ENCODE assay signal across 28 cellular contexts in genomic region chr4:61889117-61889516, GRCh38.
"Had no signal": no experiment of that assay in that cellular context is flagged by ENCODE, and none has a peak within 500 bp of the region (broad histone marks: within the 10 kb centered on the region; RNA-seq: fewer than 3 reads in every experiment).

No MANE protein-coding gene starts in this region.

- H3K36me3 Mint-ChIP-seq: stimulated activated effector memory CD8-positive, alpha-beta T cell treated with anti-CD3 and anti-CD28 coated beads, Interleukin-12 subunit alpha, Interleukin-12 subunit beta, amount 100 ng/mL, for 72 hours; stimulated activated memory B cell treated with anti-CD40 and anti-IgM and Interleukin-4, amounts not matched to agents 10 μg/mL and 1 μg/mL and 100 μg/mL, for 72 hours; stimulated activated naive B cell treated with anti-CD40 and anti-IgM and Interleukin-4, amounts not matched to agents 10 μg/mL and 1 μg/mL and 100 μg/mL, for 72 hours; type B pancreatic cell had no signal

- H3K4me1 Mint-ChIP-seq: stimulated activated effector memory CD8-positive, alpha-beta T cell treated with anti-CD3 and anti-CD28 coated beads, Interleukin-12 subunit alpha, Interleukin-12 subunit beta, amount 100 ng/mL, for 72 hours; stimulated activated memory B cell treated with anti-CD40 and anti-IgM and Interleukin-4, amounts not matched to agents 10 μg/mL and 1 μg/mL and 100 μg/mL, for 72 hours; stimulated activated naive B cell treated with anti-CD40 and anti-IgM and Interleukin-4, amounts not matched to agents 10 μg/mL and 1 μg/mL and 100 μg/mL, for 72 hours; stimulated activated naive CD8-positive, alpha-beta T cell treated with anti-CD3 and anti-CD28 coated beads, Interleukin-15, amount 100 ng/mL, for 72 hours had no signal

- ATAC-seq: stimulated activated effector memory CD8-positive, alpha-beta T cell treated with anti-CD3 and anti-CD28 coated beads, Interleukin-12 subunit alpha, Interleukin-12 subunit beta, amount 100 ng/mL, for 72 hours; stimulated activated memory B cell treated with anti-CD40 and anti-IgM and Interleukin-4, amounts not matched to agents 10 μg/mL and 1 μg/mL and 100 μg/mL, for 72 hours; stimulated activated naive B cell treated with anti-CD40 and anti-IgM and Interleukin-4, amounts not matched to agents 10 μg/mL and 1 μg/mL and 100 μg/mL, for 72 hours; stimulated activated naive CD8-positive, alpha-beta T cell treated with anti-CD3 and anti-CD28 coated beads, Interleukin-15, amount 100 ng/mL, for 72 hours; stimulated activated naive CD8-positive, alpha-beta T cell treated with anti-CD3 and anti-CD28 coated beads, Interleukin-15, Interleukin-2, amounts not matched to agents 100 U/mL and 50 U/mL, for 24 hours; upper lobe of right lung had no signal

- H3K4me1 ChIP-seq: stomach, suprapubic skin, testis, upper lobe of left lung, upper lobe of right lung, uterus, vagina had no signal

- H3K36me3 ChIP-seq: stomach, suprapubic skin, thoracic aorta, tibial artery, transverse colon, upper lobe of left lung, upper lobe of right lung, uterus, vagina had no signal

- H3K9me3 Mint-ChIP-seq: stimulated activated memory B cell treated with anti-CD40 and anti-IgM and Interleukin-4, amounts not matched to agents 10 μg/mL and 1 μg/mL and 100 μg/mL, for 72 hours; type B pancreatic cell had no signal

- H3K9me3 ChIP-seq: stomach, suprapubic skin, testis, thoracic aorta, tibial artery, tibial nerve, transverse colon, upper lobe of left lung, upper lobe of right lung, uterus, vagina had no signal

- FAIRE-seq: urothelium cell line had no signal

- H3K27ac Mint-ChIP-seq: stimulated activated effector memory CD8-positive, alpha-beta T cell treated with anti-CD3 and anti-CD28 coated beads, Interleukin-12 subunit alpha, Interleukin-12 subunit beta, amount 100 ng/mL, for 72 hours; stimulated activated memory B cell treated with anti-CD40 and anti-IgM and Interleukin-4, amounts not matched to agents 10 μg/mL and 1 μg/mL and 100 μg/mL, for 72 hours; stimulated activated naive B cell treated with anti-CD40 and anti-IgM and Interleukin-4, amounts not matched to agents 10 μg/mL and 1 μg/mL and 100 μg/mL, for 72 hours; stimulated activated naive CD8-positive, alpha-beta T cell treated with anti-CD3 and anti-CD28 coated beads, Interleukin-15, amount 100 ng/mL, for 72 hours; stimulated activated naive CD8-positive, alpha-beta T cell treated with anti-CD3 and anti-CD28 coated beads, Interleukin-15, Interleukin-2, amounts not matched to agents 100 ng/mL and 50 ng/mL, for 24 hours; type B pancreatic cell had no signal

- H3K4me3 ChIP-seq: stomach, suprapubic skin, testis, thoracic aorta, tibial artery, tibial nerve, transverse colon, upper lobe of left lung, upper lobe of right lung, uterus, vagina had no signal

- DNase-seq: stimulated activated CD4-positive, alpha-beta T cell treated with anti-CD3 and anti-CD28 coated beads, Interleukin-2, amount 100 ng/mL, for 48 hours; stimulated activated CD4-positive, alpha-beta T cell treated with anti-CD3 and anti-CD28 coated beads, Interleukin-4, amount 100 ng/mL, for 1 hour; stimulated activated CD4-positive, alpha-beta T cell treated with anti-CD3 and anti-CD28 coated beads, Interleukin-4, amount 100 ng/mL, for 24 hours; stimulated activated CD4-positive, alpha-beta T cell treated with anti-CD3 and anti-CD28 coated beads, Interleukin-4, amount 100 ng/mL, for 4 hours; stimulated activated CD8-positive, alpha-beta memory T cell treated with anti-CD3 and anti-CD28 coated beads, Interleukin-4, amount 100 ng/mL, for 48 hours; stimulated activated naive B cell treated with anti-CD40 and anti-IgM and Interleukin-4, amounts not matched to agents 10 μg/mL and 1 μg/mL and 100 μg/mL, for 72 hours; stimulated activated naive CD4-positive, alpha-beta T cell; stimulated activated naive CD4-positive, alpha-beta T cell treated with Interleukin-2 at 50 U/mL for 16 hours; stimulated activated naive CD8-positive, alpha-beta T cell treated with anti-CD3 and anti-CD28 coated beads, Interleukin-15, amount 100 ng/mL, for 72 hours; stimulated activated naive CD8-positive, alpha-beta T cell treated with anti-CD3 and anti-CD28 coated beads, Interleukin-15, Interleukin-2, amounts not matched to agents 100 U/mL and 50 U/mL, for 24 hours; stomach; substantia nigra; testis; tibial artery; transverse colon; trophoblast cell; upper lobe of left lung; upper lobe of right lung; uterus had no signal

- H3K27me3 ChIP-seq: stomach, suprapubic skin, testis, tibial artery, tibial nerve, transverse colon, upper lobe of left lung, upper lobe of right lung, uterus, vagina had no signal

- H3K27me3 Mint-ChIP-seq: stimulated activated memory B cell treated with anti-CD40 and anti-IgM and Interleukin-4, amounts not matched to agents 10 μg/mL and 1 μg/mL and 100 μg/mL, for 72 hours; stimulated activated naive B cell treated with anti-CD40 and anti-IgM and Interleukin-4, amounts not matched to agents 10 μg/mL and 1 μg/mL and 100 μg/mL, for 72 hours; stimulated activated naive CD8-positive, alpha-beta T cell treated with anti-CD3 and anti-CD28 coated beads, Interleukin-15, amount 100 ng/mL, for 72 hours; stimulated activated naive CD8-positive, alpha-beta T cell treated with anti-CD3 and anti-CD28 coated beads, Interleukin-15, Interleukin-2, amounts not matched to agents 100 ng/mL and 50 ng/mL, for 24 hours; type B pancreatic cell had no signal

- H3K4me3 Mint-ChIP-seq: stimulated activated effector memory CD8-positive, alpha-beta T cell treated with anti-CD3 and anti-CD28 coated beads, Interleukin-12 subunit alpha, Interleukin-12 subunit beta, amount 100 ng/mL, for 72 hours; stimulated activated memory B cell treated with anti-CD40 and anti-IgM and Interleukin-4, amounts not matched to agents 10 μg/mL and 1 μg/mL and 100 μg/mL, for 72 hours; stimulated activated naive B cell treated with anti-CD40 and anti-IgM and Interleukin-4, amounts not matched to agents 10 μg/mL and 1 μg/mL and 100 μg/mL, for 72 hours; stimulated activated naive CD8-positive, alpha-beta T cell treated with anti-CD3 and anti-CD28 coated beads, Interleukin-15, amount 100 ng/mL, for 72 hours; stimulated activated naive CD8-positive, alpha-beta T cell treated with anti-CD3 and anti-CD28 coated beads, Interleukin-15, Interleukin-2, amounts not matched to agents 100 ng/mL and 50 ng/mL, for 24 hours; type B pancreatic cell had no signal

- H3K27ac ChIP-seq: stomach, suprapubic skin, testis, thoracic aorta, tibial artery, tibial nerve, transverse colon, upper lobe of left lung, upper lobe of right lung, uterus, vagina had no signal
